23 cellular contexts compared by ENCODE assay signal in genomic region chr4:105401278-105401677, GRCh38.
"Had no signal": no experiment of that assay in that cellular context is flagged by ENCODE, and none has a peak within 500 bp of the region (broad histone marks: within the 10 kb centered on the region; RNA-seq: fewer than 3 reads in every experiment).

No MANE protein-coding gene starts in this region.

- ATAC-seq: natural killer cell; psoas muscle; right cardiac atrium; sciatic nerve; stimulated activated memory B cell treated with anti-CD40 and anti-IgM and Interleukin-4, amounts not matched to agents 10 μg/mL and 1 μg/mL and 100 μg/mL, for 72 hours; stimulated activated naive CD8-positive, alpha-beta T cell treated with anti-CD3 and anti-CD28 coated beads, Interleukin-15, amount 100 ng/mL, for 72 hours; stimulated activated naive CD8-positive, alpha-beta T cell treated with anti-CD3 and anti-CD28 coated beads, Interleukin-15, Interleukin-2, amounts not matched to agents 100 U/mL and 50 U/mL, for 24 hours; upper lobe of right lung had no signal

- DNase-seq: natural killer cell; occipital lobe; ovary; posterior cingulate gyrus; psoas muscle; right cardiac atrium; spleen; stimulated activated CD4-positive, alpha-beta T cell treated with anti-CD3 and anti-CD28 coated beads, Interleukin-12 subunit alpha, Interleukin-12 subunit beta, amount 100 ng/mL, for 4 hours; stimulated activated CD4-positive, alpha-beta T cell treated with anti-CD3 and anti-CD28 coated beads, Interleukin-1b, Interleukin-23, amount 100 ng/mL, for 48 hours; stimulated activated CD4-positive, alpha-beta T cell treated with anti-CD3 and anti-CD28 coated beads, Interleukin-4, amount 100 ng/mL, for 1 hour; stimulated activated CD4-positive, alpha-beta T cell treated with anti-CD3 and anti-CD28 coated beads, Interleukin-4, amount 100 ng/mL, for 4 hours; stimulated activated CD8-positive, alpha-beta memory T cell treated with anti-CD3 and anti-CD28 coated beads, Interleukin-4, amount 100 ng/mL, for 48 hours; stimulated activated naive CD4-positive, alpha-beta T cell; stimulated activated naive CD8-positive, alpha-beta T cell treated with anti-CD3 and anti-CD28 coated beads, Interleukin-15, amount 100 ng/mL, for 72 hours; stimulated activated naive CD8-positive, alpha-beta T cell treated with anti-CD3 and anti-CD28 coated beads, Interleukin-15, Interleukin-2, amounts not matched to agents 100 U/mL and 50 U/mL, for 24 hours; substantia nigra; testis; tibial artery; transverse colon; upper lobe of right lung; uterus had no signal
